In the genomic region with DNA sequence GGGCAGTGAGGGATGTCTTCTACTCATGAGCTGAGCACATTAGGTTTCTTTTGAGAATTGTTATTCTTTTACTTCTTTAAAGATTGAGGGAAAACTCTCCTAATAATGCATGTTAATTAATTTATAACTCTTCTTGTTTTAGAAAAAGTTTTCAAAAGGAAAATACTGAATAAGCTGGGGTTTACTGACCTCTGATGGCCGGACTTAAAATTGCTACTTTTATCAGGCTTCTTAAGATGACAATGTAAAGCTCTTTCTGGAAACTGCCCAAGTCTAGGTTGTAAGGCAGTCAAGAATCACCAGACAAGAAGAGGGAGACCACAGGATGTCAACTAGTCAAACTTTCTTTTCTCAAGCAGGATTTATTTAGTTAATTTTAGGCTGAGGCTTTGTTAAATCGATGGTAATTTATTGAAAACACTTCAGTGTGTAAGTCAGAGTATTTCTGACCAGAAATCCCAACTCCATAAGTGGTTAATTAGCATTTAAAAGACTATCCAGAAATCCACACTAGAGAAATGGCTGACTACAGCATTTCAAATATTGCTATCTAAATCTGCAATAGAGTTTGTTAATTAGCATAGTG, we compare ENCODE assay signal across 7 cellular contexts.
DNase-seq lines count a peak whose midpoint lies in the region; ATAC-seq and TF ChIP-seq lines count a peak whose summit lies in the region.

No MANE protein-coding gene starts in this region.

- H2AFZ ChIP-seq in smooth muscle cell (ENCODE audit: low read depth): no peak overlapping the region

- H3K9ac ChIP-seq in smooth muscle cell (ENCODE audit: low read depth): no peak overlapping the region

- H3K4me3 ChIP-seq in fibroblast of pulmonary artery (replicated peaks; ENCODE audit: low read depth, low read length): no peak overlapping the region
- no peak overlapping the region for H3K4me3 ChIP-seq in smooth muscle cell

- H3K4me1 ChIP-seq in smooth muscle cell (ENCODE audit: low read depth): no peaks in the 10 kb centered on the region

- WGBS in smooth muscle cell (ENCODE audit: low lambda C conversion rate): 6% methylated on average over 2 of the region's 2 CpGs

- H3F3A ChIP-seq in smooth muscle cell (ENCODE audit: low read depth): no peaks in the 10 kb centered on the region

- H3K27ac ChIP-seq in smooth muscle cell (ENCODE audit: low read depth): no peak overlapping the region

- H3K27me3 ChIP-seq in smooth muscle cell (ENCODE audit: low read depth): peaks cover 6% of the 10 kb centered on the region

- H3K79me2 ChIP-seq in smooth muscle cell (ENCODE audit: low read depth): no peaks in the 10 kb centered on the region

- TF ChIP-seq CTCF in GM12872 (IDR thresholded peaks at IDR 0.05; ENCODE audit: insufficient read depth, low read depth, low read length) (peak; percentile 39; the same call in 2 of the 3 replicates), fibroblast of pulmonary artery (IDR thresholded peaks at IDR 0.05; ENCODE audit: low read length, missing control alignments) (peak; percentile 59), smooth muscle cell (IDR thresholded peaks at IDR 0.05; ENCODE audit: borderline replicate concordance, insufficient read depth, poor library complexity, severe bottlenecking) (peak; percentile 66)

- ATAC-seq in GM18873 (IDR thresholded peaks at IDR 0.05; ENCODE audit: low FRiP score, unreplicated experiment): no peak

- H3K9me3 ChIP-seq in smooth muscle cell (replicated peaks; ENCODE audit: low read depth): no peaks in the 10 kb centered on the region

- no peaks in the 10 kb centered on the region for H3K36me3 ChIP-seq in smooth muscle cell (ENCODE audit: low read depth)

- in situ Hi-C loops in KBM-7 (cut with MboI; ENCODE audit: low pct_unique_long_range_greater_than_20kb, low sequenced_read_pairs) (no loop called here), SK-MEL-5 (cut with HindIII; ENCODE audit: low pct_unique_long_range_greater_than_20kb, low sequenced_read_pairs) (no loop called here)

- no peak overlapping the region for H3K4me2 ChIP-seq in smooth muscle cell

- no peaks in the 10 kb centered on the region for H4K20me1 ChIP-seq in smooth muscle cell (ENCODE audit: low read depth)

- peak; percentile 69 for DNase-seq in KBM-7
- DNase-seq in SK-MEL-5 (ENCODE audit: low read depth, low spot score): peak; percentile 80
- DNase-seq in fibroblast of pulmonary artery (ENCODE audit: low read depth): peak; percentile 76
- no peak for DNase-seq in smooth muscle cell (lab: John Stamatoyannopoulos, UW; ENCODE audit: unreplicated experiment)
- no peak for DNase-seq in GM19238 (ENCODE audit: insufficient read length, low spot score)

Comparison
In these comparisons a context has a peak if more than half of its experiments do, and no peak if none do; other contexts are left out.
1. DNase-seq: peak in KBM-7 (single experiment), SK-MEL-5 (single experiment) and fibroblast of pulmonary artery (single experiment); none in smooth muscle cell (single experiment) and GM19238 (single experiment).
2. Peak in every context shown above with its lines, with median percentiles within 50 percentile points of each other: CTCF ChIP-seq.